Comparison of ENCODE assay signal across 8 cellular contexts in the genomic region with DNA sequence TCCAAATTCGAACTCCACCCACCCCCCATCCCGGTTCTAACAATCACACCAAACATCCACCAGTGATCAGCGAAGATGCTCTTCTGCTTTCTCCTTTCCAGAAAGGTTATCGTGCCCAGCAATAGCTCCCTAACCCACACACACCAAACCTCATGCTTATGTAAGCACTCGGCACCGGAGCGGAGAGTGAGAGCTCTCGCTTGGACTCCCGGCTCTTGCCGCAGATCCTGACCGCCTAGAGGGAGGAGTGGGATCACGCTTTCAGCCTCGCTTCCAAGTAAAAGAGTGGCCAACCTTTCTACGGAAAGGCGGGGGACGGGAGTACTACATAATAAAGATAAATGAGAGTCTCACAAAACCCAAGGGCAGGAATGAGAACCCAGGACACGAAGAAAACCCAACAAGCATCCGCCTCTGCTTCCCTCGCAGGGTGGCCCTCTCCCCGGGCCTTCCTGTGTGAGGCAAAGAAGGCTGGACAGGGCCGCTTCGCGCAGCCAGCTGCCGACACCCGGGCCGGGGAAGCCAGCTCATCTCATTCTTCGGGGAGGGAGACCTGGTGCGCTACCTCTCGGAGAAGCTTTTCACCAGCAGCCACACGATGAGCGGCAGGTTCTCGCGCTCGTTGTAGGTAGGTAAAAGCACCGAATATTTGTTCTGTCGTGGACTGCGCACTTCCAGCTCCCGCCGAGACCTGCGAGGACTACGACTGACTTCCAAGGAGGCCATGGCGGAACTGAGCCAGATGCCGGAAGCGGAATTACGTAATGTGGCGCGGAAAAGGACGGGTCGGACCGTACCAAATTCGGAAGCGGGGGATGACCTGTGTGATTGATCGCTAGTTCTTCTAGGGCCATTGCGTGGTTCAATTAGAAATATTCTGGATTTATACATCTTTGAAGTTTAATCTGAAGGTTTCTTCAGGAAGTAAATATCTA. TPM values are rescaled to one million over a fixed set of nuclear protein-coding genes. Genes with fewer than 3 reads are reported as not detected.
DNase-seq lines count a peak whose midpoint lies in the region; ATAC-seq and TF ChIP-seq lines count a peak whose summit lies in the region.

A gene (minus strand): TSS at position 735 of the 935 bp plus-strand sequence. CDS start 9 bp downstream, at position 726.

- TF ChIP-seq CTCF in GM06990 (IDR thresholded peaks at IDR 0.05; ENCODE audit: insufficient read depth, low read length, poor library complexity, severe bottlenecking) (no peak), HFF-Myc (IDR thresholded peaks at IDR 0.05; ENCODE audit: low read depth, low read length, missing control alignments) (no peak), NB4 (IDR thresholded peaks at IDR 0.05; ENCODE audit: low read depth, low read length) (no peak), ovary (IDR thresholded peaks at IDR 0.05) (no peak)

- peak; percentile 85 to 89 for ATAC-seq in activated naive CD4-positive, alpha-beta T cell treated with anti-CD3 and anti-CD28 coated beads, Interleukin-2, amount 50 U/mL, for 72 hours

- H3K4me1 ChIP-seq in ovary (ENCODE audit: insufficient read depth) (peaks cover 15% of the 10 kb centered on the region), thymus (ENCODE audit: control insufficient read depth, insufficient read depth, low read length) (peaks cover 23% of the 10 kb centered on the region)

- peak; percentile 94 for TF ChIP-seq POLR2A in NB4 (IDR thresholded peaks at IDR 0.05; ENCODE audit: extremely low read depth, insufficient read length)
- peak; percentile 91 for TF ChIP-seq POLR2A in ovary (IDR thresholded peaks at IDR 0.05)

- 0 to 1% (median 1%) methylated on average over 54 of the region's 54 CpGs for WGBS in ovary, 3 donors
- under 1% methylated on average over 54 of the region's 54 CpGs for WGBS in thymus

- H3K4me3 ChIP-seq in GM06990 (replicated peaks; ENCODE audit: low read depth, low read length) = peak within 1 kb of the TSS; percentile 86
- H3K4me3 ChIP-seq in HFF-Myc (replicated peaks; ENCODE audit: low read depth, low read length) = peak within 1 kb of the TSS; percentile 99
- H3K4me3 ChIP-seq in NB4 (ENCODE audit: low read depth, low read length) = peak within 1 kb of the TSS; percentile 88
- peak within 1 kb of the TSS; percentile 85 for H3K4me3 ChIP-seq in ovary
- peak within 1 kb of the TSS; percentile 96 for H3K4me3 ChIP-seq in thymus (ENCODE audit: low read length)

- intact Hi-C loops in head of caudate nucleus (cut with DNase I) = loop anchor here (1.0 kb wide), 1 partner anchor 27 kb away; a partner anchor contains a TSS
- intact Hi-C loops in ovary (cut with DNase I) = no loop called here

- no peaks in the 10 kb centered on the region for H3K9me3 Mint-ChIP-seq in activated naive CD4-positive, alpha-beta T cell treated with anti-CD3 and anti-CD28 coated beads, Interleukin-2, amount 50 U/mL, for 72 hours

- TF ChIP-seq EP300 in ovary (IDR thresholded peaks at IDR 0.05) = peak; percentile 40

- H3K36me3 ChIP-seq in GM06990 (ENCODE audit: control insufficient read depth, insufficient read depth, low read length) = no peaks in the 10 kb centered on the region; the same call in none of the 2 replicates
- H3K36me3 ChIP-seq in ovary = no peaks in the 10 kb centered on the region
- H3K36me3 ChIP-seq in thymus (ENCODE audit: control insufficient read depth, insufficient read depth) = peaks cover 3% of the 10 kb centered on the region

- H3K27ac Mint-ChIP-seq in activated naive CD4-positive, alpha-beta T cell treated with anti-CD3 and anti-CD28 coated beads, Interleukin-2, amount 50 U/mL, for 72 hours = peak within 1 kb of the TSS; percentile 99

- DNase-seq in GM06990 (ENCODE audit: extremely low read depth, insufficient read length) (peak; percentile 82), HFF-Myc (ENCODE audit: extremely low read depth, low read depth) (peak; percentile 82), NB4 (ENCODE audit: low read depth) (peak; percentile 93), SKM-1 (lab: John Stamatoyannopoulos, UW; ENCODE audit: unreplicated experiment) (peak; percentile 89), head of caudate nucleus (peak; percentile 82 to 96 (median 93)), ovary (peak; percentile 84 to 91 (median 90))
- peak; percentile 85 to 87 for DNase-seq in activated naive CD4-positive, alpha-beta T cell treated with anti-CD3 and anti-CD28 coated beads, Interleukin-2, amount 50 U/mL, for 72 hours (ENCODE audit: low spot score in 2 of 2)

- no peaks in the 10 kb centered on the region for H3K9me3 ChIP-seq in ovary
- H3K9me3 ChIP-seq in thymus (ENCODE audit: control insufficient read depth) = no peaks in the 10 kb centered on the region

- peaks cover 18 to 22% of the 10 kb centered on the region in 2 donors for H3K36me3 Mint-ChIP-seq in activated naive CD4-positive, alpha-beta T cell treated with anti-CD3 and anti-CD28 coated beads, Interleukin-2, amount 50 U/mL, for 72 hours

- H3K27ac ChIP-seq in ovary = peak within 1 kb of the TSS; percentile 84 to 86
- H3K27ac ChIP-seq in thymus (ENCODE audit: low read depth) = peak within 1 kb of the TSS; percentile 85

- H3K27me3 ChIP-seq in GM06990 (replicated peaks; ENCODE audit: control insufficient read depth, insufficient read depth, low read length) = no peaks in the 10 kb centered on the region
- H3K27me3 ChIP-seq in ovary = no peaks in the 10 kb centered on the region
- no peaks in the 10 kb centered on the region for H3K27me3 ChIP-seq in thymus (ENCODE audit: control insufficient read depth, insufficient read depth)

RNA-seq across cellular contexts. Expression of the gene that starts here (rescaled TPM):
- total RNA-seq in activated naive CD4-positive, alpha-beta T cell treated with anti-CD3 and anti-CD28 coated beads, Interleukin-2, amount 50 U/mL, for 72 hours = 10 to 100 TPM; 53.0 to 58.0 TPM
- total RNA-seq in ovary = 10 to 100 TPM; 31.1 to 47.2 (median 37.8) TPM
- 10 to 100 TPM; 41.5 to 53.8 TPM for polyA plus RNA-seq in ovary
- 80.9 TPM for polyA plus RNA-seq in thymus

Comparison
In these comparisons a context has a peak if more than half of its experiments do, and no peak if none do; other contexts are left out.
1. Peak in every context shown above with its lines: DNase-seq, ATAC-seq, H3K4me3 ChIP-seq and H3K27ac ChIP-seq.